38 cellular contexts compared by ENCODE assay signal in genomic region chr16:28938721-28939120, GRCh38. TPM values are rescaled to one million over a fixed set of nuclear protein-coding genes. Genes with fewer than 3 reads are reported as not detected.
"Had no signal": no experiment of that assay in that cellular context is flagged by ENCODE, and none has a peak within 500 bp of the region (broad histone marks: within the 10 kb centered on the region; RNA-seq: fewer than 3 reads in every experiment).

No MANE protein-coding gene starts in this region.

- H3K4me3 Mint-ChIP-seq: activated CD4-positive, alpha-beta memory T cell treated with anti-CD3 and anti-CD28 coated beads for 36 hours; activated CD4-positive, alpha-beta T cell treated with anti-CD3 and anti-CD28 coated beads for 36 hours; activated CD4-positive, alpha-beta T cell treated with anti-CD3 and anti-CD28 coated beads, Interleukin-2, amount 10 ng/mL, durations not matched to agents 24 days and 14 days; activated CD8-positive, alpha-beta memory T cell treated with anti-CD3 and anti-CD28 coated beads, Interleukin-2, amount 10 ng/mL, durations not matched to agents 7 days and 5 days; activated CD8-positive, alpha-beta T cell treated with anti-CD3 and anti-CD28 coated beads, Interleukin-2, amount 10 ng/mL, durations not matched to agents 7 days and 5 days; activated naive CD4-positive, alpha-beta T cell treated with anti-CD3 and anti-CD28 coated beads for 36 hours; activated naive CD4-positive, alpha-beta T cell treated with anti-CD3 and anti-CD28 coated beads, Interleukin-2, amount 50 U/mL, for 24 hours; activated naive CD8-positive, alpha-beta T cell treated with anti-CD3 and anti-CD28 coated beads for 36 hours; activated naive CD8-positive, alpha-beta T cell treated with anti-CD3 and anti-CD28 coated beads, Interleukin-2, amount 50 U/mL, for 24 hours; activated T-helper 1 cell treated with anti-CD3 and anti-CD28 coated beads, Interleukin-12 subunit alpha, Interleukin-12 subunit beta, Interleukin-2, Interleukin-4 antibody, amounts not matched to agents 30 ng/mL and 10 ng/mL and 1 ng/mL, durations not matched to agents 14 hours and 24 hours and 36 hours; T-helper 17 cell; T-helper 2 cell treated with Interferon-gamma antibody and Interleukin-4, amounts not matched to agents 5 μg/mL and 100 μg/mL, for 36 hours had no signal

- H3K9me3 ChIP-seq: adrenal gland, body of pancreas, esophagus squamous epithelium, gastroesophageal sphincter had no signal

- H3K36me3 Mint-ChIP-seq: activated CD4-positive, alpha-beta memory T cell treated with anti-CD3 and anti-CD28 coated beads for 36 hours; activated CD8-positive, alpha-beta memory T cell treated with anti-CD3 and anti-CD28 coated beads, Interleukin-2, amount 10 ng/mL, durations not matched to agents 7 days and 5 days; activated naive CD4-positive, alpha-beta T cell treated with anti-CD3 and anti-CD28 coated beads, Interleukin-2, amount 50 U/mL, for 24 hours had no signal

- ATAC-seq: activated CD4-positive, alpha-beta T cell treated with anti-CD3 and anti-CD28 coated beads for 36 hours; activated CD8-positive, alpha-beta memory T cell treated with anti-CD3 and anti-CD28 coated beads, Interleukin-2, amount 10 ng/mL, durations not matched to agents 7 days and 5 days; activated CD8-positive, alpha-beta T cell treated with anti-CD3 and anti-CD28 coated beads, Interleukin-2, amount 10 ng/mL, durations not matched to agents 7 days and 5 days; activated naive CD8-positive, alpha-beta T cell treated with anti-CD3 and anti-CD28 coated beads, Interleukin-2, amount 50 U/mL, for 24 hours; body of pancreas; gastroesophageal sphincter; T-helper 17 cell had no signal

- H3K27me3 Mint-ChIP-seq: activated CD4-positive, alpha-beta memory T cell treated with anti-CD3 and anti-CD28 coated beads for 36 hours; activated CD4-positive, alpha-beta T cell treated with anti-CD3 and anti-CD28 coated beads for 36 hours; activated CD8-positive, alpha-beta memory T cell treated with anti-CD3 and anti-CD28 coated beads, Interleukin-2, amount 10 ng/mL, durations not matched to agents 7 days and 5 days; activated naive CD4-positive, alpha-beta T cell treated with anti-CD3 and anti-CD28 coated beads, Interleukin-2, amount 50 U/mL, for 24 hours; activated naive CD8-positive, alpha-beta T cell treated with anti-CD3 and anti-CD28 coated beads for 36 hours; activated naive CD8-positive, alpha-beta T cell treated with anti-CD3 and anti-CD28 coated beads, Interleukin-2, amount 50 U/mL, for 24 hours; T-helper 17 cell had no signal

- H3K27ac ChIP-seq: adrenal gland, body of pancreas, epithelial cell of prostate, esophagus squamous epithelium, gastroesophageal sphincter, WERI-Rb-1 had no signal

- H3K27ac Mint-ChIP-seq: activated CD4-positive, alpha-beta memory T cell treated with anti-CD3 and anti-CD28 coated beads for 36 hours; activated CD4-positive, alpha-beta T cell treated with anti-CD3 and anti-CD28 coated beads for 36 hours; activated CD4-positive, alpha-beta T cell treated with anti-CD3 and anti-CD28 coated beads, Interleukin-2, amount 10 ng/mL, durations not matched to agents 24 days and 14 days; activated CD8-positive, alpha-beta memory T cell treated with anti-CD3 and anti-CD28 coated beads, Interleukin-2, amount 10 ng/mL, durations not matched to agents 7 days and 5 days; activated CD8-positive, alpha-beta T cell treated with anti-CD3 and anti-CD28 coated beads, Interleukin-2, amount 10 ng/mL, durations not matched to agents 7 days and 5 days; activated naive CD4-positive, alpha-beta T cell treated with anti-CD3 and anti-CD28 coated beads for 36 hours; activated naive CD4-positive, alpha-beta T cell treated with anti-CD3 and anti-CD28 coated beads, Interleukin-2, amount 50 U/mL, for 24 hours; activated naive CD8-positive, alpha-beta T cell treated with anti-CD3 and anti-CD28 coated beads for 36 hours; activated naive CD8-positive, alpha-beta T cell treated with anti-CD3 and anti-CD28 coated beads, Interleukin-2, amount 50 U/mL, for 24 hours; activated T-helper 1 cell treated with anti-CD3 and anti-CD28 coated beads, Interleukin-12 subunit alpha, Interleukin-12 subunit beta, Interleukin-2, Interleukin-4 antibody, amounts not matched to agents 30 ng/mL and 10 ng/mL and 1 ng/mL, durations not matched to agents 14 hours and 24 hours and 36 hours; activated T-helper 2 cell treated with anti-CD3 and anti-CD28 coated beads, Interferon-gamma antibody, Interleukin-2, Interleukin-4, amounts not matched to agents 10 μg/mL and 5 μg/mL and 100 μg/mL, durations not matched to agents 14 hours and 24 hours and 36 hours; T-helper 2 cell treated with Interferon-gamma antibody and Interleukin-4, amounts not matched to agents 5 μg/mL and 100 μg/mL, for 36 hours had no signal

- DNase-seq: activated CD4-positive, alpha-beta memory T cell treated with anti-CD3 and anti-CD28 coated beads for 36 hours; activated CD4-positive, alpha-beta T cell treated with anti-CD3 and anti-CD28 coated beads for 36 hours; activated CD4-positive, alpha-beta T cell treated with anti-CD3 and anti-CD28 coated beads, Interleukin-2, amount 10 ng/mL, durations not matched to agents 24 days and 14 days; activated CD4-positive, CD25-positive, alpha-beta regulatory T cell; activated CD4-positive, CD25-positive, alpha-beta regulatory T cell treated with anti-CD3 and anti-CD28 coated beads, Interleukin-2, amount 50 U/mL, for 72 hours; activated CD8-positive, alpha-beta memory T cell treated with anti-CD3 and anti-CD28 coated beads, Interleukin-2, amount 10 ng/mL, durations not matched to agents 7 days and 5 days; activated CD8-positive, alpha-beta memory T cell treated with anti-CD3 and anti-CD28 coated beads, Interleukin-2, amount 50 U/mL, for 4 hours; activated CD8-positive, alpha-beta T cell treated with anti-CD3 and anti-CD28 coated beads, Interleukin-2, amount 10 ng/mL, durations not matched to agents 7 days and 5 days; activated effector memory CD4-positive, alpha-beta T cell treated with anti-CD3 and anti-CD28 coated beads, Interleukin-2, amount 50 U/mL, for 16 hours; activated naive CD4-positive, alpha-beta T cell treated with anti-CD3 and anti-CD28 coated beads for 36 hours; activated naive CD8-positive, alpha-beta T cell treated with anti-CD3 and anti-CD28 coated beads for 36 hours; activated naive CD8-positive, alpha-beta T cell treated with anti-CD3 and anti-CD28 coated beads, Interleukin-2, amount 50 U/mL, for 24 hours; activated T-cell treated with anti-CD3 and anti-CD28 coated beads, Interleukin-2, amount 50 U/mL, for 1 hour; activated T-cell treated with anti-CD3 and anti-CD28 coated beads, Interleukin-2, amount 50 U/mL, for 48 hours; adrenal gland; amygdala; aorta; body of pancreas; caudate nucleus; cortex of kidney; dermis blood vessel endothelial cell; effector CD8-positive, alpha-beta T cell; esophagus squamous epithelium; foreskin melanocyte; T-helper 1 cell; T-helper 17 cell; T1000; WERI-Rb-1 had no signal

- H3K36me3 ChIP-seq: adrenal gland, esophagus squamous epithelium, gastroesophageal sphincter, WERI-Rb-1 had no signal

- H3K4me3 ChIP-seq: adrenal gland, body of pancreas, esophagus squamous epithelium, gastroesophageal sphincter had no signal

- H3K4me1 ChIP-seq: adrenal gland had no signal

- H3K9me3 Mint-ChIP-seq: activated CD4-positive, alpha-beta memory T cell treated with anti-CD3 and anti-CD28 coated beads for 36 hours; activated CD4-positive, alpha-beta T cell treated with anti-CD3 and anti-CD28 coated beads, Interleukin-2, amount 10 ng/mL, durations not matched to agents 24 days and 14 days; activated naive CD4-positive, alpha-beta T cell treated with anti-CD3 and anti-CD28 coated beads for 36 hours; activated naive CD4-positive, alpha-beta T cell treated with anti-CD3 and anti-CD28 coated beads, Interleukin-2, amount 50 U/mL, for 24 hours; activated naive CD8-positive, alpha-beta T cell treated with anti-CD3 and anti-CD28 coated beads for 36 hours; activated naive CD8-positive, alpha-beta T cell treated with anti-CD3 and anti-CD28 coated beads, Interleukin-2, amount 50 U/mL, for 24 hours; activated T-helper 1 cell treated with anti-CD3 and anti-CD28 coated beads, Interleukin-12 subunit alpha, Interleukin-12 subunit beta, Interleukin-2, Interleukin-4 antibody, amounts not matched to agents 30 ng/mL and 10 ng/mL and 1 ng/mL, durations not matched to agents 14 hours and 24 hours and 36 hours; activated T-helper 2 cell treated with anti-CD3 and anti-CD28 coated beads, Interferon-gamma antibody, Interleukin-2, Interleukin-4, amounts not matched to agents 10 μg/mL and 5 μg/mL and 100 μg/mL, durations not matched to agents 14 hours and 24 hours and 36 hours; T-helper 2 cell treated with Interferon-gamma antibody and Interleukin-4, amounts not matched to agents 5 μg/mL and 100 μg/mL, for 36 hours had no signal

RNA-seq across cellular contexts. Expression of gene CD19, which starts 7.0 kb away (rescaled TPM):
- total RNA-seq: activated CD4-positive, alpha-beta T cell treated with anti-CD3 and anti-CD28 coated beads, Interleukin-2, amount 10 ng/mL, durations not matched to agents 24 days and 14 days; activated CD8-positive, alpha-beta memory T cell treated with anti-CD3 and anti-CD28 coated beads, Interleukin-2, amount 10 ng/mL, durations not matched to agents 7 days and 5 days; activated T-helper 1 cell treated with anti-CD3 and anti-CD28 coated beads, Interleukin-12 subunit alpha, Interleukin-12 subunit beta, Interleukin-2, Interleukin-4 antibody, amounts not matched to agents 30 ng/mL and 10 ng/mL and 1 ng/mL, durations not matched to agents 14 hours and 24 hours and 36 hours; body of pancreas; chondrocyte; dermis blood vessel endothelial cell; endothelial cell of umbilical vein; fibroblast of villous mesenchyme; gastroesophageal sphincter; glomerular endothelial cell had no signal
